In genomic region chr17:79796570-79797491, GRCh38 we compare ENCODE assay signal across 8 cellular contexts. TPM values are rescaled to one million over a fixed set of nuclear protein-coding genes. Genes with fewer than 3 reads are reported as not detected.
DNase-seq lines count a peak whose midpoint lies in the region; ATAC-seq and FAIRE-seq lines count a peak whose summit lies in the region.

Gene CBX8, minus strand, starts transcription at chr17:79797077. Its CDS starts 79 bp downstream, at chr17:79796998.

- peaks cover 3% of the 10 kb centered on the region for H3K36me3 ChIP-seq in endocrine pancreas (ENCODE audit: control insufficient read depth, insufficient read depth, low read length)
- no peaks in the 10 kb centered on the region for H3K36me3 ChIP-seq in mesendoderm (ENCODE audit: control insufficient read depth, insufficient read depth, low read length)

- peak within 1 kb of the TSS; percentile 64 for H3K4me2 ChIP-seq in mesendoderm (ENCODE audit: low read length)

- H2AK5ac ChIP-seq in mesendoderm (ENCODE audit: low read length), result no peak within 1 kb of the TSS

- no peak within 1 kb of the TSS for H4K5ac ChIP-seq in mesendoderm (ENCODE audit: low read length)

- WGBS in mesendoderm (ENCODE audit: extremely low coverage, insufficient coverage, low lambda C conversion rate), result no CpG with 5 or more reads among the region's 92 CpGs

- no peaks in the 10 kb centered on the region for H3K79me1 ChIP-seq in mesendoderm (ENCODE audit: low read length)

- CTCF ChIA-PET in activated CD8-positive, alpha-beta memory T cell treated with anti-CD3 and anti-CD28 coated beads, Interleukin-2, amount 10 ng/mL, durations not matched to agents 7 days and 5 days (lab: Charles Lee), result interaction anchor here (0.7 to 3.9 kb wide), 19 partner anchors 11 to 931 kb away, joined by 3 to 37 read pairs (median 4); partner anchors contain the start of genes CBX2 and CBX4

- H3K9ac ChIP-seq in endocrine pancreas (ENCODE audit: control insufficient read depth, insufficient read depth, low read length) (peak within 1 kb of the TSS; percentile 60), mesendoderm (ENCODE audit: low read length) (peak within 1 kb of the TSS; percentile 78)

- H3K4me3 ChIP-seq in endocrine pancreas (ENCODE audit: control insufficient read depth, insufficient read depth, low read length) (peak within 1 kb of the TSS; percentile 67), mesendoderm (ENCODE audit: low read length) (peak within 1 kb of the TSS; percentile 54)

- H3K4me1 ChIP-seq in endocrine pancreas (ENCODE audit: control insufficient read depth, insufficient read depth, low read length) (no peaks in the 10 kb centered on the region), mesendoderm (ENCODE audit: control insufficient read depth, low read depth, low read length) (peaks cover 9% of the 10 kb centered on the region)

- no peaks in the 10 kb centered on the region for H3K79me2 ChIP-seq in mesendoderm (ENCODE audit: control insufficient read depth, insufficient read depth, low read length)

- no peak within 1 kb of the TSS for H2BK120ac ChIP-seq in mesendoderm (ENCODE audit: low read depth, low read length)

- H3K23ac ChIP-seq in mesendoderm (ENCODE audit: low read length), result no peak within 1 kb of the TSS

- no peaks in the 10 kb centered on the region for H3K9me3 ChIP-seq in endocrine pancreas (ENCODE audit: control insufficient read depth, low read length)

- H3K27me3 ChIP-seq in endocrine pancreas (ENCODE audit: control insufficient read depth, insufficient read depth, low read length), result peaks cover 21% of the 10 kb centered on the region
- peaks cover 78% of the 10 kb centered on the region for H3K27me3 ChIP-seq in mesendoderm (ENCODE audit: insufficient read depth, low read length, poor library complexity)

- H2BK5ac ChIP-seq in mesendoderm (ENCODE audit: low read length), result no peak within 1 kb of the TSS

- peak; percentile 83 for ATAC-seq in GM21367 (IDR thresholded peaks at IDR 0.05; ENCODE audit: unreplicated experiment)
- peak; percentile 93 for ATAC-seq in activated CD8-positive, alpha-beta memory T cell treated with anti-CD3 and anti-CD28 coated beads, Interleukin-2, amount 10 ng/mL, durations not matched to agents 7 days and 5 days

- peaks cover 44% of the 10 kb centered on the region for H3K27me3 Mint-ChIP-seq in activated CD8-positive, alpha-beta memory T cell treated with anti-CD3 and anti-CD28 coated beads, Interleukin-2, amount 10 ng/mL, durations not matched to agents 7 days and 5 days

- peak within 1 kb of the TSS; percentile 83 for H3K27ac Mint-ChIP-seq in activated CD8-positive, alpha-beta memory T cell treated with anti-CD3 and anti-CD28 coated beads, Interleukin-2, amount 10 ng/mL, durations not matched to agents 7 days and 5 days

- H3K9me3 Mint-ChIP-seq in activated CD8-positive, alpha-beta memory T cell treated with anti-CD3 and anti-CD28 coated beads, Interleukin-2, amount 10 ng/mL, durations not matched to agents 7 days and 5 days (ENCODE audit: low read depth), result no peaks in the 10 kb centered on the region

- peaks cover 27% of the 10 kb centered on the region for H3K4me1 Mint-ChIP-seq in activated CD8-positive, alpha-beta memory T cell treated with anti-CD3 and anti-CD28 coated beads, Interleukin-2, amount 10 ng/mL, durations not matched to agents 7 days and 5 days

- peaks cover 10% of the 10 kb centered on the region for H3K36me3 Mint-ChIP-seq in activated CD8-positive, alpha-beta memory T cell treated with anti-CD3 and anti-CD28 coated beads, Interleukin-2, amount 10 ng/mL, durations not matched to agents 7 days and 5 days

- peak within 1 kb of the TSS; percentile 85 for H3K4me3 Mint-ChIP-seq in activated CD8-positive, alpha-beta memory T cell treated with anti-CD3 and anti-CD28 coated beads, Interleukin-2, amount 10 ng/mL, durations not matched to agents 7 days and 5 days

- no peak within 1 kb of the TSS for H4K8ac ChIP-seq in mesendoderm (ENCODE audit: low read depth, low read length)

- FAIRE-seq in HTR-8/SVneo (lab: Jason Lieb, UNC), result peak; percentile 98

- DNase-seq in COLO829 (ENCODE audit: low spot score) (peak; percentile 98), HTR-8/SVneo (ENCODE audit: insufficient read length, low spot score) (peak; percentile 99), NOMO-1 treated with DMSO at 0.1 percent for 48 hours (lab: John Stamatoyannopoulos, UW; ENCODE audit: unreplicated experiment) (peak; percentile 99), mesendoderm (peak; percentile 99)
- DNase-seq in activated CD8-positive, alpha-beta memory T cell treated with anti-CD3 and anti-CD28 coated beads, Interleukin-2, amount 10 ng/mL, durations not matched to agents 7 days and 5 days, result peak; percentile 100
- peak; percentile 99 for DNase-seq in stimulated activated CD8-positive, alpha-beta memory T cell treated with anti-CD3 and anti-CD28 coated beads, Interleukin-12 subunit alpha, Interleukin-12 subunit beta, amount 100 ng/mL, for 4 hours (ENCODE audit: low read depth)

- H3K4ac ChIP-seq in mesendoderm (ENCODE audit: low read depth, low read length), result no peak within 1 kb of the TSS

- no peak within 1 kb of the TSS for H2BK15ac ChIP-seq in mesendoderm (replicated peaks; ENCODE audit: low read depth)

- H3K18ac ChIP-seq in mesendoderm (ENCODE audit: low read length), result peak within 1 kb of the TSS; percentile 75

- peak within 1 kb of the TSS; percentile 66 for H3K27ac ChIP-seq in mesendoderm (ENCODE audit: low read depth, low read length)

- peak within 1 kb of the TSS; percentile 95 for H3K56ac ChIP-seq in mesendoderm (ENCODE audit: low read length)

RNA-seq across cellular contexts. Expression of gene CBX8, which starts in this region (rescaled TPM):
- total RNA-seq in activated CD8-positive, alpha-beta memory T cell treated with anti-CD3 and anti-CD28 coated beads, Interleukin-2, amount 10 ng/mL, durations not matched to agents 7 days and 5 days, result 1 to 10 TPM; 6.8 to 8.6 TPM
- polyA plus RNA-seq in mesendoderm (2013, experiment 1 of 2), result 0.17 TPM
- 0.34 TPM for polyA plus RNA-seq in mesendoderm (2013, experiment 2 of 2)

Comparison
In these comparisons a context has a peak if more than half of its experiments do, and no peak if none do; other contexts are left out.
1. Peak in every context shown above with its lines: DNase-seq, ATAC-seq, H3K4me3 ChIP-seq and H3K27ac ChIP-seq.